2 cellular contexts compared by ENCODE assay signal in the genomic region with DNA sequence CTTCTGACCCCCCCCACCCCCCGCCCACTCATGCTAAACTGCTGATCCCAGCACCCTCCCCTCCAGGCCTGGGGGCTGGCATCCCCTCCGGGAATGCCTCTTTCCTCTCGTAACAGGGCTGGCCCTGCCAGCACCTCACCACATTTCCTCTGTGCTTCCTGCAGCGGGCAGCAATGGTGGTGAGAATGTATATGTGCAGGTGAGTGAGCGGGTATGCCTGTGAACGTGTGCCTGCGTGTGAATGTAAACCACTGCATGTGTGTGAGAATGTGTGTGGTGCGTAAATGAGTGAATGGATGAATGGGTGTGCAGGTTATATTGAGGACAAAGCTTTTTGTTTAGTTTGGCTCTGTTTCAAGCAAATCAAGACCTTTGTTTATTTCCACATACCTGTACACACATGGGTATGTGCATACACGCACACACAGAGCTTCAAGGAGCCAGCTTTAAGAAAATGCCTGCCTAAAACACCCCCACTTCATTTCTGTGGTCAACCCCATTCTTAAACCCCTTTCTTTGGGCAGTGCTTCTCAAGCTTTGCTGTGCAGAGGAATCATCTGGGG.
TF ChIP-seq lines count a peak whose summit lies in the region.

No MANE protein-coding gene starts in this region.

TF ChIP-seq in GM12891, 5 proteins besides CTCF, POLR2A, EP300 and RAD21:
- TF ChIP-seq POLR2AphosphoS5 (IDR thresholded peaks at IDR 0.05; ENCODE audit: low read depth, low read length) (no peak), POU2F2 (IDR thresholded peaks at IDR 0.05; ENCODE audit: low read depth, low read length) (no peak), PAX5 (IDR thresholded peaks at IDR 0.05; ENCODE audit: insufficient read depth, low read length, severe bottlenecking) (no peak), TAF1 (IDR thresholded peaks at IDR 0.05; ENCODE audit: low read depth, low read length) (no peak), SPI1 (IDR thresholded peaks at IDR 0.05; ENCODE audit: low read depth, low read length) (no peak)

TF ChIP-seq in GM12878, 131 proteins besides CTCF, POLR2A, EP300 and RAD21 (continues in another document):
- TF ChIP-seq BCL11A (IDR thresholded peaks at IDR 0.05; ENCODE audit: low read depth, low read length) (no peak), CHD2 (IDR thresholded peaks at IDR 0.05; ENCODE audit: borderline replicate concordance, low read depth, low read length) (no peak), NR2C1 (IDR thresholded peaks at IDR 0.05) (no peak), MEF2B (IDR thresholded peaks at IDR 0.05; ENCODE audit: partially characterized antibody, poor library complexity, severe bottlenecking) (no peak), ZZZ3 (IDR thresholded peaks at IDR 0.05; ENCODE audit: control insufficient read depth, insufficient read length, low read depth) (no peak), STAT1 (conservative IDR thresholded peaks at IDR 0.05) (no peak), RCOR1 (conservative IDR thresholded peaks at IDR 0.05; ENCODE audit: low read depth, low read length) (no peak), PAX8 (IDR thresholded peaks at IDR 0.05) (no peak), KLF5 (IDR thresholded peaks at IDR 0.05; ENCODE audit: partially characterized antibody) (no peak), JUNB (IDR thresholded peaks at IDR 0.05) (no peak), WRNIP1 (IDR thresholded peaks at IDR 0.05; ENCODE audit: borderline replicate concordance, low read depth, low read length) (no peak), POLR2AphosphoS2 (IDR thresholded peaks at IDR 0.05; ENCODE audit: low read depth, low read length) (no peak), NRF1 (conservative IDR thresholded peaks at IDR 0.05; ENCODE audit: low read depth, low read length) (no peak), ZNF217 (IDR thresholded peaks at IDR 0.05) (no peak), ETV6 (conservative IDR thresholded peaks at IDR 0.05 in 1 of 2, IDR thresholded peaks at IDR 0.05 in 1 of 2; ENCODE audit: borderline replicate concordance in 1 of 2, low read depth in 1 of 2) (no peak), BACH1 (IDR thresholded peaks at IDR 0.05; ENCODE audit: borderline replicate concordance) (no peak), NR2F1 (conservative IDR thresholded peaks at IDR 0.05) (no peak), IRF4 (IDR thresholded peaks at IDR 0.05; ENCODE audit: low read depth, low read length) (no peak), NFYA (IDR thresholded peaks at IDR 0.05; ENCODE audit: borderline replicate concordance, low read depth, low read length) (no peak), STAT3 (IDR thresholded peaks at IDR 0.05; ENCODE audit: low read depth, low read length) (no peak), ZNF24 (IDR thresholded peaks at IDR 0.05) (no peak), TCF3 (IDR thresholded peaks at IDR 0.05; ENCODE audit: borderline replicate concordance, insufficient read depth, low read depth, low read length) (no peak), CBFB (IDR thresholded peaks at IDR 0.05; ENCODE audit: low read depth) (no peak), FOXM1 (IDR thresholded peaks at IDR 0.05; ENCODE audit: low read depth, low read length) (no peak), IKZF2 (IDR thresholded peaks at IDR 0.05) (no peak; a peak in 1 of 4 replicates)
- TF ChIP-seq, protein P1, sequence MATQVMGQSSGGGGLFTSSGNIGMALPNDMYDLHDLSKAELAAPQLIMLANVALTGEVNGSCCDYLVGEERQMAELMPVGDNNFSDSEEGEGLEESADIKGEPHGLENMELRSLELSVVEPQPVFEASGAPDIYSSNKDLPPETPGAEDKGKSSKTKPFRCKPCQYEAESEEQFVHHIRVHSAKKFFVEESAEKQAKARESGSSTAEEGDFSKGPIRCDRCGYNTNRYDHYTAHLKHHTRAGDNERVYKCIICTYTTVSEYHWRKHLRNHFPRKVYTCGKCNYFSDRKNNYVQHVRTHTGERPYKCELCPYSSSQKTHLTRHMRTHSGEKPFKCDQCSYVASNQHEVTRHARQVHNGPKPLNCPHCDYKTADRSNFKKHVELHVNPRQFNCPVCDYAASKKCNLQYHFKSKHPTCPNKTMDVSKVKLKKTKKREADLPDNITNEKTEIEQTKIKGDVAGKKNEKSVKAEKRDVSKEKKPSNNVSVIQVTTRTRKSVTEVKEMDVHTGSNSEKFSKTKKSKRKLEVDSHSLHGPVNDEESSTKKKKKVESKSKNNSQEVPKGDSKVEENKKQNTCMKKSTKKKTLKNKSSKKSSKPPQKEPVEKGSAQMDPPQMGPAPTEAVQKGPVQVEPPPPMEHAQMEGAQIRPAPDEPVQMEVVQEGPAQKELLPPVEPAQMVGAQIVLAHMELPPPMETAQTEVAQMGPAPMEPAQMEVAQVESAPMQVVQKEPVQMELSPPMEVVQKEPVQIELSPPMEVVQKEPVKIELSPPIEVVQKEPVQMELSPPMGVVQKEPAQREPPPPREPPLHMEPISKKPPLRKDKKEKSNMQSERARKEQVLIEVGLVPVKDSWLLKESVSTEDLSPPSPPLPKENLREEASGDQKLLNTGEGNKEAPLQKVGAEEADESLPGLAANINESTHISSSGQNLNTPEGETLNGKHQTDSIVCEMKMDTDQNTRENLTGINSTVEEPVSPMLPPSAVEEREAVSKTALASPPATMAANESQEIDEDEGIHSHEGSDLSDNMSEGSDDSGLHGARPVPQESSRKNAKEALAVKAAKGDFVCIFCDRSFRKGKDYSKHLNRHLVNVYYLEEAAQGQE (IDR thresholded peaks at IDR 0.05; ENCODE audit: low read depth, low read length): no peak
- TF ChIP-seq, protein P2, sequence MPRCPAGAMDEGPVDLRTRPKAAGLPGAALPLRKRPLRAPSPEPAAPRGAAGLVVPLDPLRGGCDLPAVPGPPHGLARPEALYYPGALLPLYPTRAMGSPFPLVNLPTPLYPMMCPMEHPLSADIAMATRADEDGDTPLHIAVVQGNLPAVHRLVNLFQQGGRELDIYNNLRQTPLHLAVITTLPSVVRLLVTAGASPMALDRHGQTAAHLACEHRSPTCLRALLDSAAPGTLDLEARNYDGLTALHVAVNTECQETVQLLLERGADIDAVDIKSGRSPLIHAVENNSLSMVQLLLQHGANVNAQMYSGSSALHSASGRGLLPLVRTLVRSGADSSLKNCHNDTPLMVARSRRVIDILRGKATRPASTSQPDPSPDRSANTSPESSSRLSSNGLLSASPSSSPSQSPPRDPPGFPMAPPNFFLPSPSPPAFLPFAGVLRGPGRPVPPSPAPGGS (IDR thresholded peaks at IDR 0.05; ENCODE audit: borderline replicate concordance, insufficient read depth, low read depth, low read length, poor library complexity, severe bottlenecking): peak; percentile 41
- TF ChIP-seq, protein P3, sequence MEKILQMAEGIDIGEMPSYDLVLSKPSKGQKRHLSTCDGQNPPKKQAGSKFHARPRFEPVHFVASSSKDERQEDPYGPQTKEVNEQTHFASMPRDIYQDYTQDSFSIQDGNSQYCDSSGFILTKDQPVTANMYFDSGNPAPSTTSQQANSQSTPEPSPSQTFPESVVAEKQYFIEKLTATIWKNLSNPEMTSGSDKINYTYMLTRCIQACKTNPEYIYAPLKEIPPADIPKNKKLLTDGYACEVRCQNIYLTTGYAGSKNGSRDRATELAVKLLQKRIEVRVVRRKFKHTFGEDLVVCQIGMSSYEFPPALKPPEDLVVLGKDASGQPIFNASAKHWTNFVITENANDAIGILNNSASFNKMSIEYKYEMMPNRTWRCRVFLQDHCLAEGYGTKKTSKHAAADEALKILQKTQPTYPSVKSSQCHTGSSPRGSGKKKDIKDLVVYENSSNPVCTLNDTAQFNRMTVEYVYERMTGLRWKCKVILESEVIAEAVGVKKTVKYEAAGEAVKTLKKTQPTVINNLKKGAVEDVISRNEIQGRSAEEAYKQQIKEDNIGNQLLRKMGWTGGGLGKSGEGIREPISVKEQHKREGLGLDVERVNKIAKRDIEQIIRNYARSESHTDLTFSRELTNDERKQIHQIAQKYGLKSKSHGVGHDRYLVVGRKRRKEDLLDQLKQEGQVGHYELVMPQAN (conservative IDR thresholded peaks at IDR 0.05): no peak
- TF ChIP-seq, protein P4, sequence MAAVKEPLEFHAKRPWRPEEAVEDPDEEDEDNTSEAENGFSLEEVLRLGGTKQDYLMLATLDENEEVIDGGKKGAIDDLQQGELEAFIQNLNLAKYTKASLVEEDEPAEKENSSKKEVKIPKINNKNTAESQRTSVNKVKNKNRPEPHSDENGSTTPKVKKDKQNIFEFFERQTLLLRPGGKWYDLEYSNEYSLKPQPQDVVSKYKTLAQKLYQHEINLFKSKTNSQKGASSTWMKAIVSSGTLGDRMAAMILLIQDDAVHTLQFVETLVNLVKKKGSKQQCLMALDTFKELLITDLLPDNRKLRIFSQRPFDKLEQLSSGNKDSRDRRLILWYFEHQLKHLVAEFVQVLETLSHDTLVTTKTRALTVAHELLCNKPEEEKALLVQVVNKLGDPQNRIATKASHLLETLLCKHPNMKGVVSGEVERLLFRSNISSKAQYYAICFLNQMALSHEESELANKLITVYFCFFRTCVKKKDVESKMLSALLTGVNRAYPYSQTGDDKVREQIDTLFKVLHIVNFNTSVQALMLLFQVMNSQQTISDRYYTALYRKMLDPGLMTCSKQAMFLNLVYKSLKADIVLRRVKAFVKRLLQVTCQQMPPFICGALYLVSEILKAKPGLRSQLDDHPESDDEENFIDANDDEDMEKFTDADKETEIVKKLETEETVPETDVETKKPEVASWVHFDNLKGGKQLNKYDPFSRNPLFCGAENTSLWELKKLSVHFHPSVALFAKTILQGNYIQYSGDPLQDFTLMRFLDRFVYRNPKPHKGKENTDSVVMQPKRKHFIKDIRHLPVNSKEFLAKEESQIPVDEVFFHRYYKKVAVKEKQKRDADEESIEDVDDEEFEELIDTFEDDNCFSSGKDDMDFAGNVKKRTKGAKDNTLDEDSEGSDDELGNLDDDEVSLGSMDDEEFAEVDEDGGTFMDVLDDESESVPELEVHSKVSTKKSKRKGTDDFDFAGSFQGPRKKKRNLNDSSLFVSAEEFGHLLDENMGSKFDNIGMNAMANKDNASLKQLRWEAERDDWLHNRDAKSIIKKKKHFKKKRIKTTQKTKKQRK (IDR thresholded peaks at IDR 0.05; ENCODE audit: low read depth, low read length): no peak
- TF ChIP-seq, protein P5, sequence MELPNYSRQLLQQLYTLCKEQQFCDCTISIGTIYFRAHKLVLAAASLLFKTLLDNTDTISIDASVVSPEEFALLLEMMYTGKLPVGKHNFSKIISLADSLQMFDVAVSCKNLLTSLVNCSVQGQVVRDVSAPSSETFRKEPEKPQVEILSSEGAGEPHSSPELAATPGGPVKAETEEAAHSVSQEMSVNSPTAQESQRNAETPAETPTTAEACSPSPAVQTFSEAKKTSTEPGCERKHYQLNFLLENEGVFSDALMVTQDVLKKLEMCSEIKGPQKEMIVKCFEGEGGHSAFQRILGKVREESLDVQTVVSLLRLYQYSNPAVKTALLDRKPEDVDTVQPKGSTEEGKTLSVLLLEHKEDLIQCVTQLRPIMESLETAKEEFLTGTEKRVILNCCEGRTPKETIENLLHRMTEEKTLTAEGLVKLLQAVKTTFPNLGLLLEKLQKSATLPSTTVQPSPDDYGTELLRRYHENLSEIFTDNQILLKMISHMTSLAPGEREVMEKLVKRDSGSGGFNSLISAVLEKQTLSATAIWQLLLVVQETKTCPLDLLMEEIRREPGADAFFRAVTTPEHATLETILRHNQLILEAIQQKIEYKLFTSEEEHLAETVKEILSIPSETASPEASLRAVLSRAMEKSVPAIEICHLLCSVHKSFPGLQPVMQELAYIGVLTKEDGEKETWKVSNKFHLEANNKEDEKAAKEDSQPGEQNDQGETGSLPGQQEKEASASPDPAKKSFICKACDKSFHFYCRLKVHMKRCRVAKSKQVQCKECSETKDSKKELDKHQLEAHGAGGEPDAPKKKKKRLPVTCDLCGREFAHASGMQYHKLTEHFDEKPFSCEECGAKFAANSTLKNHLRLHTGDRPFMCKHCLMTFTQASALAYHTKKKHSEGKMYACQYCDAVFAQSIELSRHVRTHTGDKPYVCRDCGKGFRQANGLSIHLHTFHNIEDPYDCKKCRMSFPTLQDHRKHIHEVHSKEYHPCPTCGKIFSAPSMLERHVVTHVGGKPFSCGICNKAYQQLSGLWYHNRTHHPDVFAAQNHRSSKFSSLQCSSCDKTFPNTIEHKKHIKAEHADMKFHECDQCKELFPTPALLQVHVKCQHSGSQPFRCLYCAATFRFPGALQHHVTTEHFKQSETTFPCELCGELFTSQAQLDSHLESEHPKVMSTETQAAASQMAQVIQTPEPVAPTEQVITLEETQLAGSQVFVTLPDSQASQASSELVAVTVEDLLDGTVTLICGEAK (IDR thresholded peaks at IDR 0.05; ENCODE audit: borderline replicate concordance): no peak
- TF ChIP-seq, protein P6, sequence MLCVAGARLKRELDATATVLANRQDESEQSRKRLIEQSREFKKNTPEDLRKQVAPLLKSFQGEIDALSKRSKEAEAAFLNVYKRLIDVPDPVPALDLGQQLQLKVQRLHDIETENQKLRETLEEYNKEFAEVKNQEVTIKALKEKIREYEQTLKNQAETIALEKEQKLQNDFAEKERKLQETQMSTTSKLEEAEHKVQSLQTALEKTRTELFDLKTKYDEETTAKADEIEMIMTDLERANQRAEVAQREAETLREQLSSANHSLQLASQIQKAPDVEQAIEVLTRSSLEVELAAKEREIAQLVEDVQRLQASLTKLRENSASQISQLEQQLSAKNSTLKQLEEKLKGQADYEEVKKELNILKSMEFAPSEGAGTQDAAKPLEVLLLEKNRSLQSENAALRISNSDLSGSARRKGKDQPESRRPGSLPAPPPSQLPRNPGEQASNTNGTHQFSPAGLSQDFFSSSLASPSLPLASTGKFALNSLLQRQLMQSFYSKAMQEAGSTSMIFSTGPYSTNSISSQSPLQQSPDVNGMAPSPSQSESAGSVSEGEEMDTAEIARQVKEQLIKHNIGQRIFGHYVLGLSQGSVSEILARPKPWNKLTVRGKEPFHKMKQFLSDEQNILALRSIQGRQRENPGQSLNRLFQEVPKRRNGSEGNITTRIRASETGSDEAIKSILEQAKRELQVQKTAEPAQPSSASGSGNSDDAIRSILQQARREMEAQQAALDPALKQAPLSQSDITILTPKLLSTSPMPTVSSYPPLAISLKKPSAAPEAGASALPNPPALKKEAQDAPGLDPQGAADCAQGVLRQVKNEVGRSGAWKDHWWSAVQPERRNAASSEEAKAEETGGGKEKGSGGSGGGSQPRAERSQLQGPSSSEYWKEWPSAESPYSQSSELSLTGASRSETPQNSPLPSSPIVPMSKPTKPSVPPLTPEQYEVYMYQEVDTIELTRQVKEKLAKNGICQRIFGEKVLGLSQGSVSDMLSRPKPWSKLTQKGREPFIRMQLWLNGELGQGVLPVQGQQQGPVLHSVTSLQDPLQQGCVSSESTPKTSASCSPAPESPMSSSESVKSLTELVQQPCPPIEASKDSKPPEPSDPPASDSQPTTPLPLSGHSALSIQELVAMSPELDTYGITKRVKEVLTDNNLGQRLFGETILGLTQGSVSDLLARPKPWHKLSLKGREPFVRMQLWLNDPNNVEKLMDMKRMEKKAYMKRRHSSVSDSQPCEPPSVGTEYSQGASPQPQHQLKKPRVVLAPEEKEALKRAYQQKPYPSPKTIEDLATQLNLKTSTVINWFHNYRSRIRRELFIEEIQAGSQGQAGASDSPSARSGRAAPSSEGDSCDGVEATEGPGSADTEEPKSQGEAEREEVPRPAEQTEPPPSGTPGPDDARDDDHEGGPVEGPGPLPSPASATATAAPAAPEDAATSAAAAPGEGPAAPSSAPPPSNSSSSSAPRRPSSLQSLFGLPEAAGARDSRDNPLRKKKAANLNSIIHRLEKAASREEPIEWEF (IDR thresholded peaks at IDR 0.05; ENCODE audit: insufficient replicate concordance, low read depth, low read length): no peak
- TF ChIP-seq, protein P7, sequence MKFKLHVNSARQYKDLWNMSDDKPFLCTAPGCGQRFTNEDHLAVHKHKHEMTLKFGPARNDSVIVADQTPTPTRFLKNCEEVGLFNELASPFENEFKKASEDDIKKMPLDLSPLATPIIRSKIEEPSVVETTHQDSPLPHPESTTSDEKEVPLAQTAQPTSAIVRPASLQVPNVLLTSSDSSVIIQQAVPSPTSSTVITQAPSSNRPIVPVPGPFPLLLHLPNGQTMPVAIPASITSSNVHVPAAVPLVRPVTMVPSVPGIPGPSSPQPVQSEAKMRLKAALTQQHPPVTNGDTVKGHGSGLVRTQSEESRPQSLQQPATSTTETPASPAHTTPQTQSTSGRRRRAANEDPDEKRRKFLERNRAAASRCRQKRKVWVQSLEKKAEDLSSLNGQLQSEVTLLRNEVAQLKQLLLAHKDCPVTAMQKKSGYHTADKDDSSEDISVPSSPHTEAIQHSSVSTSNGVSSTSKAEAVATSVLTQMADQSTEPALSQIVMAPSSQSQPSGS (IDR thresholded peaks at IDR 0.05; ENCODE audit: low read length): 0 out of 2 replicates have a peak, but pooled peaks have one; percentile 17
